Comparison of ENCODE assay signal across 15 cellular contexts in the genomic region with DNA sequence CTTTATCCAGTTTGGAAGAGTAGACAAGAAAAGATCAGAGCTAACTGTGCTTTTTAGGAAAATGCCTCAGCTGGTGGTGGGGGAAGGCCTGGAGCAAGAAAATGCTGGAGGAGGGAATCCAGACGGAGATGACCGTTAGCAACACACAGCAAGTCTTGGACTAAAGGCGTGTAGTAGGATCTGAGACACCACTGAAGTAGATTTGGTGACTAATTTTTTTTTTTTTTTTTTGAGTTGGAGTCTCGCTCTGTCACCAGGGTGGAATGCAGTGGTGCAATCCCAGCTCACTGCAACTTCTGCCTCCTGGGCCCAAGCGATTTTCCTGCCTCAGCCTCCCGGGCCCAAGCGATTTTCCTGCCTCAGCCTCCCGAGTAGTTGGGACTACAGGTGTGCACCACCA. TPM values are rescaled to one million over a fixed set of nuclear protein-coding genes. Genes with fewer than 3 reads are reported as not detected.
DNase-seq lines count a peak whose midpoint lies in the region; FAIRE-seq and TF ChIP-seq lines count a peak whose summit lies in the region.
"Had no signal": no experiment of that assay in that cellular context is flagged by ENCODE, and none has a peak within 500 bp of the region (broad histone marks: within the 10 kb centered on the region; RNA-seq: fewer than 3 reads in every experiment).

No MANE protein-coding gene starts in this region.

- no peak for FAIRE-seq in urothelium cell line (lab: Jason Lieb, UNC)

- H3K9me3 Mint-ChIP-seq in activated naive CD4-positive, alpha-beta T cell treated with anti-CD3 and anti-CD28 coated beads, Interleukin-2, amount 50 U/mL, for 24 hours: no peaks in the 10 kb centered on the region
- H3K9me3 Mint-ChIP-seq in type B pancreatic cell: peaks cover 5% of the 10 kb centered on the region
- H3K9me3 Mint-ChIP-seq: naive B cell had no signal

- no peak overlapping the region for H3K4me3 ChIP-seq in fibroblast of villous mesenchyme (ENCODE audit: low read depth, low read length)
- H3K4me3 ChIP-seq: dorsolateral prefrontal cortex, SK-N-MC, spleen had no signal

- H3K27ac Mint-ChIP-seq in activated naive CD4-positive, alpha-beta T cell treated with anti-CD3 and anti-CD28 coated beads, Interleukin-2, amount 50 U/mL, for 24 hours: peak overlapping the region; percentile 52
- H3K27ac Mint-ChIP-seq in type B pancreatic cell: no peak overlapping the region
- H3K27ac Mint-ChIP-seq: naive B cell had no signal

- DNase-seq in activated naive CD4-positive, alpha-beta T cell treated with Interleukin-2 at 50 U/mL for 16 hours: no peak
- DNase-seq in T1000 (lab: John Stamatoyannopoulos, UW) (peak; percentile 22), fibroblast of villous mesenchyme (ENCODE audit: low read depth) (peak; percentile 80), urothelium cell line (ENCODE audit: low spot score) (peak; percentile 69), NCI-H1417 treated with DMSO at 0.1 percent for 48 hours (lab: John Stamatoyannopoulos, UW) (no peak), type B pancreatic cell (ENCODE audit: extremely low spot score, unreplicated experiment) (no peak)
- no peak for DNase-seq in stimulated activated CD4-positive, alpha-beta T cell treated with anti-CD3 and anti-CD28 coated beads, Interleukin-4, amount 100 ng/mL, for 24 hours
- DNase-seq: 8988T; activated CD4-positive, alpha-beta T cell treated with anti-CD3 and anti-CD28 coated beads for 48 hours; activated effector memory CD4-positive, alpha-beta T cell treated with anti-CD3 and anti-CD28 coated beads, Interleukin-2, amount 50 U/mL, for 16 hours; dorsolateral prefrontal cortex; naive B cell; spleen had no signal

- TF ChIP-seq CTCF in fibroblast of villous mesenchyme (IDR thresholded peaks at IDR 0.05; ENCODE audit: insufficient read depth, low read depth, low read length): no peak
- no peak for TF ChIP-seq CTCF in type B pancreatic cell (conservative IDR thresholded peaks at IDR 0.05)

- H3K27me3 Mint-ChIP-seq in activated naive CD4-positive, alpha-beta T cell treated with anti-CD3 and anti-CD28 coated beads, Interleukin-2, amount 50 U/mL, for 24 hours: no peaks in the 10 kb centered on the region
- H3K27me3 Mint-ChIP-seq in type B pancreatic cell: peaks cover 18% of the 10 kb centered on the region
- H3K27me3 Mint-ChIP-seq: naive B cell had no signal

- peaks cover 57% of the 10 kb centered on the region for H3K4me1 Mint-ChIP-seq in activated naive CD4-positive, alpha-beta T cell treated with anti-CD3 and anti-CD28 coated beads, Interleukin-2, amount 50 U/mL, for 24 hours
- H3K4me1 Mint-ChIP-seq in type B pancreatic cell (ENCODE audit: unreplicated experiment): peaks cover 22% of the 10 kb centered on the region

- no peak overlapping the region for H3K4me3 Mint-ChIP-seq in activated naive CD4-positive, alpha-beta T cell treated with anti-CD3 and anti-CD28 coated beads, Interleukin-2, amount 50 U/mL, for 24 hours
- no peak overlapping the region for H3K4me3 Mint-ChIP-seq in type B pancreatic cell
- H3K4me3 Mint-ChIP-seq: naive B cell had no signal

- no peaks in the 10 kb centered on the region for H3K36me3 Mint-ChIP-seq in activated naive CD4-positive, alpha-beta T cell treated with anti-CD3 and anti-CD28 coated beads, Interleukin-2, amount 50 U/mL, for 24 hours
- H3K36me3 Mint-ChIP-seq in type B pancreatic cell: peaks cover 10% of the 10 kb centered on the region
- H3K36me3 Mint-ChIP-seq: naive B cell had no signal

RNA-seq across cellular contexts. Expression of a gene that starts 41.2 kb away (rescaled TPM):
- total RNA-seq in fibroblast of villous mesenchyme (1.9 and 2.6 TPM in 2 replicates), type B pancreatic cell (ENCODE audit: low replicate concordance) (3.7 and 6.4 TPM in 2 replicates)

Comparison
In these comparisons a context has a peak if more than half of its experiments do, and no peak if none do; other contexts are left out.
1. DNase-seq: peak in T1000 (single experiment), fibroblast of villous mesenchyme (single experiment) and urothelium cell line (single experiment); none in activated naive CD4-positive, alpha-beta T cell treated with Interleukin-2 at 50 U/mL for 16 hours (single experiment), NCI-H1417 treated with DMSO at 0.1 percent for 48 hours (single experiment), type B pancreatic cell (single experiment) and stimulated activated CD4-positive, alpha-beta T cell treated with anti-CD3 and anti-CD28 coated beads, Interleukin-4, amount 100 ng/mL, for 24 hours (single experiment).